Comparison of ENCODE assay signal across 16 cellular contexts in the genomic region with DNA sequence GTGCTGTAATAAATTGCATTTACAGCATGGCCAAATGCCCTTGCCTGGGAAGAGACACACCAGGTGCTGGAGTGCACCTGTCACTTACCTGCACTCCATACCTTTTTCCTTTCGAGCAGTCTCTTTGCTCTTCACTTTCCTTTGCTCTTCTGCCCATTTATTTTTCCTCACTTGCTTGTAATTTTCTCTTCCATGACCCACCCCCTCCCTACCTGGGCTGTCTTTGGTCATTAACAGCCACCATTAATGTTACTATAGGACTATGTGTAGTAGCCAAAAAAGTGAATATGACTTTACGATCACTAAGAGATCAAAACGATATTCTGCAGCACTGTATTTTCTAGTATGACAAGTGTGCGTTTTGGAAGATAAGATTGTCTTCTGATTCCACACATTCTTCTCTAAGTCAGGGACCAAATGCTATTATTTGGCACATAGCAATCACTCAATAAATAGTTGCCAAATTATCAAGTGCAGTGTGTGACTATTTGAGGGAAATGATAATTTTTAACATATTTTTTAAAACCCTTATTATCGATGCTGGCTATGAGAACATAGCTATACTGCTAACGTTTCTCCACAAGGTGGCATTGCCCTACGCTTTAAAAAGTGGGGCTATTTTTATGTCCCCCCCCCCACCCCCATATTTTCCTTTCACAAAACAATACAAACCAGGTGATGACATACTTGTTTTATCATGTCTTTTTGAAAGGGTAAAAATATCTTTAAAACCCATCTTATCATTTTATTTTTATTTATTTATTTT.
A peak's percentile ranks its signal among the peaks of the same experiment; 100 is the strongest.
DNase-seq lines count a peak whose midpoint lies in the region; ATAC-seq, FAIRE-seq and TF ChIP-seq lines count a peak whose summit lies in the region.
"Had no signal": no experiment of that assay in that cellular context is flagged by ENCODE, and none has a peak within 500 bp of the region (broad histone marks: within the 10 kb centered on the region; RNA-seq: fewer than 3 reads in every experiment).

No MANE protein-coding gene starts in this region.

- DNase-seq in activated CD8-positive, alpha-beta T cell treated with anti-CD3 and anti-CD28 coated beads, Interleukin-2, amount 10 ng/mL, durations not matched to agents 7 days and 5 days = no peak
- no peak for DNase-seq in activated CD8-positive, alpha-beta T cell treated with anti-CD3 and anti-CD28 coated beads for 36 hours
- DNase-seq in epithelial cell of esophagus (ENCODE audit: low read depth) = no peak
- no peak for DNase-seq in psoas muscle
- no peak for DNase-seq in small intestine
- DNase-seq in NCI-H1436 treated with DMSO at 0.1 percent for 48 hours (lab: John Stamatoyannopoulos, UW) = no peak
- DNase-seq: activated CD4-positive, alpha-beta T cell treated with anti-CD3 and anti-CD28 coated beads, Interleukin-2, amount 50 U/mL, for 48 hours; kidney glomerular epithelial cell; NCI-H1092 treated with DMSO at 0.1 percent for 48 hours; stimulated activated naive CD8-positive, alpha-beta T cell treated with anti-CD3 and anti-CD28 coated beads, Interleukin-15, Interleukin-2, amounts not matched to agents 100 U/mL and 50 U/mL, for 24 hours had no signal

- H3K27ac Mint-ChIP-seq in activated CD8-positive, alpha-beta T cell treated with anti-CD3 and anti-CD28 coated beads, Interleukin-2, amount 10 ng/mL, durations not matched to agents 7 days and 5 days = peak overlapping the region; percentile 19
- no peak overlapping the region for H3K27ac Mint-ChIP-seq in activated CD8-positive, alpha-beta T cell treated with anti-CD3 and anti-CD28 coated beads for 36 hours
- H3K27ac Mint-ChIP-seq: activated T-helper 1 cell treated with anti-CD3 and anti-CD28 coated beads, Interleukin-12 subunit alpha, Interleukin-12 subunit beta, Interleukin-2, Interleukin-4 antibody, amounts not matched to agents 30 ng/mL and 10 ng/mL and 1 ng/mL, durations not matched to agents 14 hours and 24 hours and 36 hours had no signal

- peaks cover 5% of the 10 kb centered on the region for H3K4me1 Mint-ChIP-seq in activated CD8-positive, alpha-beta T cell treated with anti-CD3 and anti-CD28 coated beads, Interleukin-2, amount 10 ng/mL, durations not matched to agents 7 days and 5 days (ENCODE audit: low read depth)
- no peaks in the 10 kb centered on the region for H3K4me1 Mint-ChIP-seq in activated CD8-positive, alpha-beta T cell treated with anti-CD3 and anti-CD28 coated beads for 36 hours (ENCODE audit: low read depth)
- H3K4me1 Mint-ChIP-seq: central memory CD8-positive, alpha-beta T cell had no signal

- no peak for TF ChIP-seq CTCF in activated CD8-positive, alpha-beta T cell treated with anti-CD3 and anti-CD28 coated beads for 36 hours (IDR thresholded peaks at IDR 0.05)
- TF ChIP-seq CTCF in LNCAP (IDR thresholded peaks at IDR 0.05) = peak; percentile 36; the same call in 1 of the 2 replicates
- TF ChIP-seq CTCF in epithelial cell of esophagus (IDR thresholded peaks at IDR 0.05; ENCODE audit: insufficient read depth, low read depth, low read length, missing control alignments) = peak; percentile 17
- peak; percentile 11 for TF ChIP-seq CTCF in psoas muscle (IDR thresholded peaks at IDR 0.05)

- intact Hi-C loops in activated CD8-positive, alpha-beta T cell treated with anti-CD3 and anti-CD28 coated beads for 36 hours (cut with micrococcal nuclease) = loop anchor here (5.0 to 10.0 kb wide), 2 partner anchors 141 to 333 kb away; no protein-coding TSS in a partner anchor
- intact Hi-C loops in psoas muscle (cut with DNase I) = loop anchor here (5.0 to 10.0 kb wide), 4 partner anchors 143 to 331 kb away; partner anchors contain the start of gene FNDC3B (in 2 of the 2)

- WGBS in psoas muscle, 3 donors = 80 to 88% (median 81%) methylated on average over 7 of the region's 7 CpGs
- WGBS in small intestine, 3 donors = 88 to 92% (median 92%) methylated on average over 7 of the region's 7 CpGs

- ATAC-seq in activated CD8-positive, alpha-beta T cell treated with anti-CD3 and anti-CD28 coated beads, Interleukin-2, amount 10 ng/mL, durations not matched to agents 7 days and 5 days = no peak
- no peak for ATAC-seq in activated CD8-positive, alpha-beta T cell treated with anti-CD3 and anti-CD28 coated beads for 36 hours
- no peak for ATAC-seq in psoas muscle
- no peak for ATAC-seq in HG02938 (IDR thresholded peaks at IDR 0.05; ENCODE audit: unreplicated experiment)
- ATAC-seq: K562; stimulated activated naive CD8-positive, alpha-beta T cell treated with anti-CD3 and anti-CD28 coated beads, Interleukin-15, Interleukin-2, amounts not matched to agents 100 U/mL and 50 U/mL, for 24 hours had no signal

- CTCF ChIA-PET in activated CD8-positive, alpha-beta T cell treated with anti-CD3 and anti-CD28 coated beads, Interleukin-2, amount 10 ng/mL, durations not matched to agents 7 days and 5 days (lab: Charles Lee) = interaction anchor here (0.6 to 3.6 kb wide), 7 partner anchors 8 to 1370 kb away, joined by 3 to 49 read pairs (median 7); no protein-coding TSS in a partner anchor
- CTCF ChIA-PET in activated CD8-positive, alpha-beta T cell treated with anti-CD3 and anti-CD28 coated beads for 36 hours (lab: Charles Lee) = interaction anchor here (1.2 to 3.3 kb wide), 7 partner anchors 8 to 339 kb away, joined by 4 to 48 read pairs (median 13); no protein-coding TSS in a partner anchor

- no peaks in the 10 kb centered on the region for H3K4me1 ChIP-seq in psoas muscle
- H3K4me1 ChIP-seq in small intestine (ENCODE audit: control insufficient read depth in 2 of 2, insufficient read depth in 1 of 2, low read depth in 1 of 2, low read length in 1 of 2) = no peaks in the 10 kb centered on the region

- H3K4me3 Mint-ChIP-seq in activated CD8-positive, alpha-beta T cell treated with anti-CD3 and anti-CD28 coated beads, Interleukin-2, amount 10 ng/mL, durations not matched to agents 7 days and 5 days = no peak overlapping the region
- no peak overlapping the region for H3K4me3 Mint-ChIP-seq in activated CD8-positive, alpha-beta T cell treated with anti-CD3 and anti-CD28 coated beads for 36 hours
- H3K4me3 Mint-ChIP-seq: activated T-helper 1 cell treated with anti-CD3 and anti-CD28 coated beads, Interleukin-12 subunit alpha, Interleukin-12 subunit beta, Interleukin-2, Interleukin-4 antibody, amounts not matched to agents 30 ng/mL and 10 ng/mL and 1 ng/mL, durations not matched to agents 14 hours and 24 hours and 36 hours; central memory CD8-positive, alpha-beta T cell had no signal

- FAIRE-seq in small intestine (lab: Jason Lieb, UNC) = no peak
- FAIRE-seq: G401.6, K562 had no signal

- peaks cover 9 to 87% of the 10 kb centered on the region in 2 donors for H3K36me3 ChIP-seq in psoas muscle (ENCODE audit: insufficient read depth in 1 of 2, low read depth in 1 of 2)
- peaks cover 3 to 11% of the 10 kb centered on the region in 2 donors for H3K36me3 ChIP-seq in small intestine (ENCODE audit: control insufficient read depth in 2 of 2, insufficient read depth in 2 of 2, low read length in 2 of 2)

- H3K27me3 ChIP-seq in psoas muscle (ENCODE audit: insufficient read depth in 3 of 3, low read length in 2 of 3) = no peaks in the 10 kb centered on the region
- H3K27me3 ChIP-seq in small intestine (ENCODE audit: control insufficient read depth in 2 of 2, insufficient read depth in 2 of 2, low read length in 2 of 2) = no peaks in the 10 kb centered on the region

- H3K36me3 Mint-ChIP-seq in activated CD8-positive, alpha-beta T cell treated with anti-CD3 and anti-CD28 coated beads, Interleukin-2, amount 10 ng/mL, durations not matched to agents 7 days and 5 days (ENCODE audit: low read depth) = peaks cover 4% of the 10 kb centered on the region
- H3K36me3 Mint-ChIP-seq in activated CD8-positive, alpha-beta T cell treated with anti-CD3 and anti-CD28 coated beads for 36 hours (ENCODE audit: low read depth) = peaks cover 8% of the 10 kb centered on the region

- no peak overlapping the region for H3K27ac ChIP-seq in psoas muscle
- no peak overlapping the region for H3K27ac ChIP-seq in small intestine (ENCODE audit: low read depth in 1 of 2, low read length in 1 of 2)

- H3K9me3 Mint-ChIP-seq in activated CD8-positive, alpha-beta T cell treated with anti-CD3 and anti-CD28 coated beads, Interleukin-2, amount 10 ng/mL, durations not matched to agents 7 days and 5 days (ENCODE audit: insufficient read depth) = no peaks in the 10 kb centered on the region
- no peaks in the 10 kb centered on the region for H3K9me3 Mint-ChIP-seq in activated CD8-positive, alpha-beta T cell treated with anti-CD3 and anti-CD28 coated beads for 36 hours
- H3K9me3 Mint-ChIP-seq: activated T-helper 1 cell treated with anti-CD3 and anti-CD28 coated beads, Interleukin-12 subunit alpha, Interleukin-12 subunit beta, Interleukin-2, Interleukin-4 antibody, amounts not matched to agents 30 ng/mL and 10 ng/mL and 1 ng/mL, durations not matched to agents 14 hours and 24 hours and 36 hours; central memory CD8-positive, alpha-beta T cell had no signal

- H3K4me3 ChIP-seq in epithelial cell of esophagus (ENCODE audit: low read length) (no peak overlapping the region), psoas muscle (no peak overlapping the region), small intestine (ENCODE audit: low read depth in 1 of 2, low read length in 2 of 2) (no peak overlapping the region)
- H3K4me3 ChIP-seq: K562 had no signal

- POLR2A ChIA-PET in activated CD8-positive, alpha-beta T cell treated with anti-CD3 and anti-CD28 coated beads, Interleukin-2, amount 10 ng/mL, durations not matched to agents 7 days and 5 days (lab: Charles Lee) = no interaction called here
- POLR2A ChIA-PET in activated CD8-positive, alpha-beta T cell treated with anti-CD3 and anti-CD28 coated beads for 36 hours (lab: Charles Lee) = no interaction called here

- H3K9me3 ChIP-seq in psoas muscle = no peaks in the 10 kb centered on the region
- no peaks in the 10 kb centered on the region for H3K9me3 ChIP-seq in small intestine (ENCODE audit: control insufficient read depth, low read depth)

- no peaks in the 10 kb centered on the region for H3K27me3 Mint-ChIP-seq in activated CD8-positive, alpha-beta T cell treated with anti-CD3 and anti-CD28 coated beads, Interleukin-2, amount 10 ng/mL, durations not matched to agents 7 days and 5 days (ENCODE audit: low read depth)
- H3K27me3 Mint-ChIP-seq in activated CD8-positive, alpha-beta T cell treated with anti-CD3 and anti-CD28 coated beads for 36 hours = no peaks in the 10 kb centered on the region
- H3K27me3 Mint-ChIP-seq: central memory CD8-positive, alpha-beta T cell had no signal
